Comparison of ENCODE assay signal across 10 cellular contexts in genomic region chr7:8115547-8116402, GRCh38.
A peak's percentile ranks its signal among the peaks of the same experiment; 100 is the strongest.
DNase-seq lines count a peak whose midpoint lies in the region; ATAC-seq lines count a peak whose summit lies in the region.
"Had no signal": no experiment of that assay in that cellular context is flagged by ENCODE, and none has a peak within 500 bp of the region (broad histone marks: within the 10 kb centered on the region; RNA-seq: fewer than 3 reads in every experiment).

No MANE protein-coding gene starts in this region.

- H3K27ac Mint-ChIP-seq in central memory CD8-positive, alpha-beta T cell (ENCODE audit: low read depth): no peak overlapping the region

- no peaks in the 10 kb centered on the region for H3K27me3 Mint-ChIP-seq in central memory CD8-positive, alpha-beta T cell

- peaks cover 64% of the 10 kb centered on the region for H3K4me1 Mint-ChIP-seq in central memory CD8-positive, alpha-beta T cell

- no peak overlapping the region for H3K4me3 Mint-ChIP-seq in central memory CD8-positive, alpha-beta T cell

- peaks cover 3% of the 10 kb centered on the region for H3K36me3 Mint-ChIP-seq in central memory CD8-positive, alpha-beta T cell (ENCODE audit: insufficient read depth)

- peak; percentile 92 for ATAC-seq in GM18508 (IDR thresholded peaks at IDR 0.05; ENCODE audit: insufficient read depth, unreplicated experiment)
- peak; percentile 90 for ATAC-seq in GM21381 (IDR thresholded peaks at IDR 0.05; ENCODE audit: unreplicated experiment)
- ATAC-seq in HG03280 (IDR thresholded peaks at IDR 0.05; ENCODE audit: unreplicated experiment): peak; percentile 82
- ATAC-seq in central memory CD8-positive, alpha-beta T cell (replicated peaks; ENCODE audit: extremely low read depth, poor library complexity, severe bottlenecking): peak; percentile 64

- no peak for DNase-seq in central memory CD8-positive, alpha-beta T cell (ENCODE audit: low spot score in 2 of 2)
- DNase-seq in GM03348 (ENCODE audit: low spot score): no peak
- no peak for DNase-seq in NCI-H345 treated with DMSO at 0.1 percent for 48 hours (lab: John Stamatoyannopoulos, UW; ENCODE audit: unreplicated experiment)
- no peak for DNase-seq in inferior parietal cortex (ENCODE audit: extremely low spot score)
- no peak for DNase-seq in stimulated activated CD4-positive, alpha-beta T cell treated with anti-CD3 and anti-CD28 coated beads, Interleukin-4, amount 100 ng/mL, for 1 hour
- DNase-seq: NCI-H146, T1000 had no signal

- H3K9me3 Mint-ChIP-seq in central memory CD8-positive, alpha-beta T cell: no peaks in the 10 kb centered on the region
